Comparison of ENCODE assay signal across 16 cellular contexts in genomic region chr1:107662976-107663375, GRCh38.
DNase-seq lines count a peak whose midpoint lies in the region; ATAC-seq, FAIRE-seq and TF ChIP-seq lines count a peak whose summit lies in the region.
"Had no signal": no experiment of that assay in that cellular context is flagged by ENCODE, and none has a peak within 500 bp of the region (broad histone marks: within the 10 kb centered on the region; RNA-seq: fewer than 3 reads in every experiment).

No MANE protein-coding gene starts in this region.

- H3K27me3 ChIP-seq in BJ (ENCODE audit: control insufficient read depth, insufficient read depth, low read length) = no peaks in the 10 kb centered on the region
- H3K27me3 ChIP-seq in esophagus squamous epithelium = no peaks in the 10 kb centered on the region
- no peaks in the 10 kb centered on the region for H3K27me3 ChIP-seq in keratinocyte (ENCODE audit: control insufficient read depth, extremely low read depth, insufficient read depth, low read length)
- H3K27me3 ChIP-seq: BLaER1 treated with 17β-estradiol and CSF1 and Interleukin-3, amounts not matched to agents 10 nM and 100 nM had no signal

- H3K9me1 ChIP-seq in keratinocyte (ENCODE audit: control insufficient read depth, extremely low read depth, insufficient read depth, low read length) = no peaks in the 10 kb centered on the region

- no peaks in the 10 kb centered on the region for H3K9me3 ChIP-seq in esophagus squamous epithelium
- H3K9me3 ChIP-seq in keratinocyte (ENCODE audit: control insufficient read depth, low read depth, low read length) = no peaks in the 10 kb centered on the region
- H3K9me3 ChIP-seq: BLaER1 treated with 17β-estradiol and CSF1 and Interleukin-3, amounts not matched to agents 10 nM and 100 nM had no signal

- H3K9me3 Mint-ChIP-seq in activated CD8-positive, alpha-beta T cell treated with anti-CD3 and anti-CD28 coated beads, Interleukin-2, amount 10 ng/mL, durations not matched to agents 7 days and 5 days (ENCODE audit: insufficient read depth) = no peaks in the 10 kb centered on the region
- no peaks in the 10 kb centered on the region for H3K9me3 Mint-ChIP-seq in mesothelial cell of epicardium
- H3K9me3 Mint-ChIP-seq: CD4-positive, CD25-positive, alpha-beta regulatory T cell had no signal

- dilution Hi-C loops in keratinocyte (cut with MboI; ENCODE audit: extremely low pct_ligation_motif_present, low sequenced_read_pairs) = no loop called here

- TF ChIP-seq POLR2A in esophagus squamous epithelium (IDR thresholded peaks at IDR 0.05) = no peak

- POLR2A ChIA-PET in BJ (lab: Charles Lee) = no interaction called here
- POLR2A ChIA-PET in activated CD8-positive, alpha-beta T cell treated with anti-CD3 and anti-CD28 coated beads, Interleukin-2, amount 10 ng/mL, durations not matched to agents 7 days and 5 days (lab: Charles Lee) = no interaction called here

- H3K27ac Mint-ChIP-seq in activated CD8-positive, alpha-beta T cell treated with anti-CD3 and anti-CD28 coated beads, Interleukin-2, amount 10 ng/mL, durations not matched to agents 7 days and 5 days = no peak overlapping the region
- no peak overlapping the region for H3K27ac Mint-ChIP-seq in mesothelial cell of epicardium
- H3K27ac Mint-ChIP-seq: CD4-positive, CD25-positive, alpha-beta regulatory T cell had no signal

- no peak overlapping the region for H2AFZ ChIP-seq in keratinocyte (ENCODE audit: control insufficient read depth, low read length)

- peaks cover 24 to 84% (median 26%) of the 10 kb centered on the region in 3 donors for H3K4me1 ChIP-seq in esophagus squamous epithelium
- H3K4me1 ChIP-seq in keratinocyte (ENCODE audit: control insufficient read depth, extremely low read depth, insufficient read depth, low read length) = peaks cover 36% of the 10 kb centered on the region
- H3K4me1 ChIP-seq: BLaER1 treated with 17β-estradiol and CSF1 and Interleukin-3, amounts not matched to agents 10 nM and 100 nM had no signal

- TF ChIP-seq CTCF in BJ (IDR thresholded peaks at IDR 0.05; ENCODE audit: insufficient read depth, low read depth, low read length) (no peak), VCaP (conservative IDR thresholded peaks at IDR 0.05) (no peak), esophagus squamous epithelium (IDR thresholded peaks at IDR 0.05) (no peak), keratinocyte (optimal IDR thresholded peaks at IDR 0.05 in 1 of 3, IDR thresholded peaks at IDR 0.05 in 1 of 3, conservative IDR thresholded peaks at IDR 0.05 in 1 of 3; ENCODE audit: extremely low read depth in 1 of 3, insufficient read depth in 2 of 3, low read length in 3 of 3) (no peak), mesothelial cell of epicardium (IDR thresholded peaks at IDR 0.05; ENCODE audit: unreplicated experiment) (no peak)

- H3K4me1 Mint-ChIP-seq in activated CD8-positive, alpha-beta T cell treated with anti-CD3 and anti-CD28 coated beads, Interleukin-2, amount 10 ng/mL, durations not matched to agents 7 days and 5 days (ENCODE audit: low read depth) = no peaks in the 10 kb centered on the region
- H3K4me1 Mint-ChIP-seq in mesothelial cell of epicardium = peaks cover 42% of the 10 kb centered on the region

- no peaks in the 10 kb centered on the region for H3K27me3 Mint-ChIP-seq in activated CD8-positive, alpha-beta T cell treated with anti-CD3 and anti-CD28 coated beads, Interleukin-2, amount 10 ng/mL, durations not matched to agents 7 days and 5 days (ENCODE audit: low read depth)
- H3K27me3 Mint-ChIP-seq in mesothelial cell of epicardium (ENCODE audit: low read depth) = no peaks in the 10 kb centered on the region
- H3K27me3 Mint-ChIP-seq: CD4-positive, CD25-positive, alpha-beta regulatory T cell had no signal

- H3K36me3 ChIP-seq in BJ (ENCODE audit: control insufficient read depth, insufficient read depth, low read length) = no peaks in the 10 kb centered on the region
- peaks cover 0 to 7% (median 0%) of the 10 kb centered on the region in 3 donors for H3K36me3 ChIP-seq in esophagus squamous epithelium
- no peaks in the 10 kb centered on the region for H3K36me3 ChIP-seq in keratinocyte (ENCODE audit: control insufficient read depth in 2 of 2, extremely low read depth in 1 of 2, insufficient read depth in 2 of 2, low read length in 2 of 2)

- peaks cover 2% of the 10 kb centered on the region for H3K79me2 ChIP-seq in keratinocyte (ENCODE audit: control insufficient read depth, insufficient read depth, low read length)

- DNase-seq in BJ (ENCODE audit: low read depth) (peak; percentile 12), esophagus squamous epithelium (lab: John Stamatoyannopoulos, UW) (no peak), keratinocyte (ENCODE audit: low read depth, low spot score) (no peak), mesothelial cell of epicardium (ENCODE audit: low spot score in 2 of 2, unreplicated experiment in 2 of 2) (no peak), foreskin melanocyte (no peak)
- no peak for DNase-seq in activated CD8-positive, alpha-beta T cell treated with anti-CD3 and anti-CD28 coated beads, Interleukin-2, amount 10 ng/mL, durations not matched to agents 7 days and 5 days
- DNase-seq: AML-193; CD4-positive, CD25-positive, alpha-beta regulatory T cell; DMS 273 treated with DMSO at 0.1 percent for 48 hours; IMR-90; KBM-7 had no signal

- H3K27ac ChIP-seq in VCaP = peak overlapping the region; percentile 75; the same call in 1 of the 2 replicates
- H3K27ac ChIP-seq in esophagus squamous epithelium = peak overlapping the region in 3 of 4 donors; percentile 10 to 63 (median 14)
- no peak overlapping the region for H3K27ac ChIP-seq in keratinocyte (ENCODE audit: control insufficient read depth, insufficient read depth, low read length)
- H3K27ac ChIP-seq: BLaER1 treated with 17β-estradiol and CSF1 and Interleukin-3, amounts not matched to agents 10 nM and 100 nM had no signal

- ATAC-seq in activated CD8-positive, alpha-beta T cell treated with anti-CD3 and anti-CD28 coated beads, Interleukin-2, amount 10 ng/mL, durations not matched to agents 7 days and 5 days = no peak

- peak overlapping the region; percentile 22 for H3K4me2 ChIP-seq in keratinocyte (ENCODE audit: control insufficient read depth, extremely low read depth, insufficient read depth, low read depth, low read length)
- H3K4me2 ChIP-seq: BLaER1 treated with 17β-estradiol and CSF1 and Interleukin-3, amounts not matched to agents 10 nM and 100 nM had no signal

- CTCF ChIA-PET in BJ (lab: Yijun Ruan, JAX) = interaction anchor here (1.1 kb wide), 1 partner anchor 8 kb away, joined by 4 read pairs; no protein-coding TSS in a partner anchor
- CTCF ChIA-PET in activated CD8-positive, alpha-beta T cell treated with anti-CD3 and anti-CD28 coated beads, Interleukin-2, amount 10 ng/mL, durations not matched to agents 7 days and 5 days (lab: Charles Lee) = no interaction called here

- no peaks in the 10 kb centered on the region for H4K20me1 ChIP-seq in keratinocyte (ENCODE audit: control insufficient read depth, extremely low read depth, insufficient read depth, low read length)
- H4K20me1 ChIP-seq: BLaER1 treated with 17β-estradiol and CSF1 and Interleukin-3, amounts not matched to agents 10 nM and 100 nM had no signal

- intact Hi-C loops in esophagus squamous epithelium (cut with DNase I) = no loop called here

- H3K9ac ChIP-seq in keratinocyte (ENCODE audit: control insufficient read depth, extremely low read depth, insufficient read depth, low read length) = no peak overlapping the region
- H3K9ac ChIP-seq: BLaER1 treated with 17β-estradiol and CSF1 and Interleukin-3, amounts not matched to agents 10 nM and 100 nM had no signal

- H3K4me3 Mint-ChIP-seq in activated CD8-positive, alpha-beta T cell treated with anti-CD3 and anti-CD28 coated beads, Interleukin-2, amount 10 ng/mL, durations not matched to agents 7 days and 5 days = no peak overlapping the region
- no peak overlapping the region for H3K4me3 Mint-ChIP-seq in mesothelial cell of epicardium

- H3K36me3 Mint-ChIP-seq in activated CD8-positive, alpha-beta T cell treated with anti-CD3 and anti-CD28 coated beads, Interleukin-2, amount 10 ng/mL, durations not matched to agents 7 days and 5 days (ENCODE audit: low read depth) = no peaks in the 10 kb centered on the region
- no peaks in the 10 kb centered on the region for H3K36me3 Mint-ChIP-seq in mesothelial cell of epicardium

- 40 to 49% methylated on average over 2 of the region's 2 CpGs for WGBS in esophagus squamous epithelium, 2 donors

- no peak for FAIRE-seq in keratinocyte (lab: Jason Lieb, UNC)
- FAIRE-seq: A204.1, GM12892, H54 had no signal

- H3K4me3 ChIP-seq in BJ (ENCODE audit: low read depth, low read length) (no peak overlapping the region), esophagus squamous epithelium (no peak overlapping the region), keratinocyte (ENCODE audit: control insufficient read depth in 2 of 3, extremely low read depth in 1 of 3, insufficient read depth in 2 of 3, low read depth in 1 of 3, low read length in 3 of 3) (no peak overlapping the region)
- H3K4me3 ChIP-seq: BLaER1 treated with 17β-estradiol and CSF1 and Interleukin-3, amounts not matched to agents 10 nM and 100 nM had no signal
